1 cellular context compared by ENCODE assay signal in the genomic region with DNA sequence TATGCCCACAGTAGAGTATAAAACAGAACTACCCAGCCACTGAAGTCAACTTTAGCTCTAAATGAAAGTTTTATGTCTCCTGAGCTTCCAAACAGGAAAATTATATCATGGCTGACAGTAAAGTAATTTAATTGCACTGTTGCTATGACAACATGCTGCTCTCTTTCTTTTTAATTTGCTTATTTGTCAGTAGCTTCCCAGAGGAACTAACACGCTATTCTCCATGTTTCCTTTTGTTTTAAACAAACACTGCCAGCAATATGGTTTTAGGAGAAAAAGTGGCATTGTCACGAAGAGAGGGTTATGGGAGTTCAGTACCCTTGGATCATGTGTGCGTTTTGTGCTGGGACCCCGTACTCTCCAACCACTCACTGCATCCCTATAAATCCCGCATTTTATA.
TF ChIP-seq lines count a peak whose summit lies in the region.

No MANE protein-coding gene starts in this region.

TF ChIP-seq in HCT116, 20 proteins besides CTCF, POLR2A, EP300 and RAD21 (continued from another document):
- TF ChIP-seq, protein P1, sequence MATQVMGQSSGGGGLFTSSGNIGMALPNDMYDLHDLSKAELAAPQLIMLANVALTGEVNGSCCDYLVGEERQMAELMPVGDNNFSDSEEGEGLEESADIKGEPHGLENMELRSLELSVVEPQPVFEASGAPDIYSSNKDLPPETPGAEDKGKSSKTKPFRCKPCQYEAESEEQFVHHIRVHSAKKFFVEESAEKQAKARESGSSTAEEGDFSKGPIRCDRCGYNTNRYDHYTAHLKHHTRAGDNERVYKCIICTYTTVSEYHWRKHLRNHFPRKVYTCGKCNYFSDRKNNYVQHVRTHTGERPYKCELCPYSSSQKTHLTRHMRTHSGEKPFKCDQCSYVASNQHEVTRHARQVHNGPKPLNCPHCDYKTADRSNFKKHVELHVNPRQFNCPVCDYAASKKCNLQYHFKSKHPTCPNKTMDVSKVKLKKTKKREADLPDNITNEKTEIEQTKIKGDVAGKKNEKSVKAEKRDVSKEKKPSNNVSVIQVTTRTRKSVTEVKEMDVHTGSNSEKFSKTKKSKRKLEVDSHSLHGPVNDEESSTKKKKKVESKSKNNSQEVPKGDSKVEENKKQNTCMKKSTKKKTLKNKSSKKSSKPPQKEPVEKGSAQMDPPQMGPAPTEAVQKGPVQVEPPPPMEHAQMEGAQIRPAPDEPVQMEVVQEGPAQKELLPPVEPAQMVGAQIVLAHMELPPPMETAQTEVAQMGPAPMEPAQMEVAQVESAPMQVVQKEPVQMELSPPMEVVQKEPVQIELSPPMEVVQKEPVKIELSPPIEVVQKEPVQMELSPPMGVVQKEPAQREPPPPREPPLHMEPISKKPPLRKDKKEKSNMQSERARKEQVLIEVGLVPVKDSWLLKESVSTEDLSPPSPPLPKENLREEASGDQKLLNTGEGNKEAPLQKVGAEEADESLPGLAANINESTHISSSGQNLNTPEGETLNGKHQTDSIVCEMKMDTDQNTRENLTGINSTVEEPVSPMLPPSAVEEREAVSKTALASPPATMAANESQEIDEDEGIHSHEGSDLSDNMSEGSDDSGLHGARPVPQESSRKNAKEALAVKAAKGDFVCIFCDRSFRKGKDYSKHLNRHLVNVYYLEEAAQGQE (IDR thresholded peaks at IDR 0.05; ENCODE audit: low read depth), result no peak
- TF ChIP-seq ZNF274 (IDR thresholded peaks at IDR 0.05; ENCODE audit: low read depth, low read length) (no peak), SP1 (IDR thresholded peaks at IDR 0.05; ENCODE audit: low read depth) (no peak), EZH2phosphoT487 (IDR thresholded peaks at IDR 0.05; ENCODE audit: borderline replicate concordance) (no peak)
